Comparison of ENCODE assay signal across 30 cellular contexts in the genomic region with DNA sequence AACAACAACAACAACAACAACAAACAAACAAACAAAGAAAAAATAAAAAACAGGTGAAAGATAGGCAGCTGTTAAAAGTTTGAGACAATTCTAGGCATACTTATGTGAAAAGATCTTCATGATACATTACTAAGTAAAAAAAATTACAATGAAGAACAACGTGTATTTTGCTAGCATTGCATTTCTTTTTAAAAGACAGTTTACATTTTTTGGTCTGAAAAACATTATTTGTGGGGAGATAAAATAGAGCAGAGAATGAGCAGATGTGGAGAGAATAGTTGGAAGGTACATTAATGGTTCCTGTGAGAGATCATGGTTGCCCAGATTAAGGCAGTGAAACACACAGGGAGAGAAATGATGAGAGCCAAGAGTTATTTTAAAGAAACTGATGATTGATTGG.
"Had no signal": no experiment of that assay in that cellular context is flagged by ENCODE, and none has a peak within 500 bp of the region (broad histone marks: within the 10 kb centered on the region; RNA-seq: fewer than 3 reads in every experiment).

No MANE protein-coding gene starts in this region.

- H3K4me3 ChIP-seq: adrenal gland, breast epithelium, cardiac muscle cell, coronary artery, dorsolateral prefrontal cortex, esophagus squamous epithelium, gastrocnemius medialis had no signal

- H3K9me3 ChIP-seq: adrenal gland, esophagus squamous epithelium, gastrocnemius medialis had no signal

- H3K4me1 ChIP-seq: adrenal gland, breast epithelium, esophagus squamous epithelium had no signal

- DNase-seq: activated CD4-positive, alpha-beta memory T cell treated with anti-CD3 and anti-CD28 coated beads for 36 hours; activated CD4-positive, alpha-beta T cell treated with anti-CD3 and anti-CD28 coated beads for 36 hours; activated CD4-positive, alpha-beta T cell treated with anti-CD3 and anti-CD28 coated beads, Interleukin-2, amount 10 ng/mL, durations not matched to agents 24 days and 14 days; activated CD4-positive, CD25-positive, alpha-beta regulatory T cell; activated CD4-positive, CD25-positive, alpha-beta regulatory T cell treated with anti-CD3 and anti-CD28 coated beads, Interleukin-2, amount 50 U/mL, for 72 hours; activated CD8-positive, alpha-beta memory T cell treated with anti-CD3 and anti-CD28 coated beads, Interleukin-2, amount 10 ng/mL, durations not matched to agents 7 days and 5 days; activated CD8-positive, alpha-beta memory T cell treated with anti-CD3 and anti-CD28 coated beads, Interleukin-2, amount 50 U/mL, for 4 hours; activated CD8-positive, alpha-beta T cell treated with anti-CD3 and anti-CD28 coated beads, Interleukin-2, amount 10 ng/mL, durations not matched to agents 7 days and 5 days; activated effector memory CD4-positive, alpha-beta T cell treated with anti-CD3 and anti-CD28 coated beads, Interleukin-2, amount 50 U/mL, for 16 hours; activated naive CD4-positive, alpha-beta T cell treated with anti-CD3 and anti-CD28 coated beads for 36 hours; activated naive CD8-positive, alpha-beta T cell treated with anti-CD3 and anti-CD28 coated beads for 36 hours; activated naive CD8-positive, alpha-beta T cell treated with anti-CD3 and anti-CD28 coated beads, Interleukin-2, amount 50 U/mL, for 24 hours; activated T-cell treated with anti-CD3 and anti-CD28 coated beads, Interleukin-2, amount 50 U/mL, for 1 hour; activated T-cell treated with anti-CD3 and anti-CD28 coated beads, Interleukin-2, amount 50 U/mL, for 48 hours; adrenal gland; amygdala; aorta; dorsolateral prefrontal cortex; effector memory CD4-positive, alpha-beta T cell; endodermal cell; esophagus squamous epithelium; foreskin fibroblast; gastrocnemius medialis; glutamatergic neuron; T-helper 2 cell had no signal

- H3K36me3 ChIP-seq: adrenal gland, breast epithelium, cardiac muscle cell, esophagus squamous epithelium had no signal

- H3K27ac ChIP-seq: adrenal gland, breast epithelium, cardiac muscle cell, coronary artery, dorsolateral prefrontal cortex, epithelial cell of prostate, esophagus squamous epithelium, gastrocnemius medialis had no signal

- FAIRE-seq: endothelial cell of umbilical vein had no signal

- H3K27me3 ChIP-seq: adrenal gland, breast epithelium, dorsolateral prefrontal cortex, esophagus squamous epithelium, gastrocnemius medialis had no signal

- ATAC-seq: activated CD4-positive, alpha-beta T cell treated with anti-CD3 and anti-CD28 coated beads for 36 hours; activated CD8-positive, alpha-beta memory T cell treated with anti-CD3 and anti-CD28 coated beads, Interleukin-2, amount 10 ng/mL, durations not matched to agents 7 days and 5 days; activated CD8-positive, alpha-beta T cell treated with anti-CD3 and anti-CD28 coated beads, Interleukin-2, amount 10 ng/mL, durations not matched to agents 7 days and 5 days; activated naive CD8-positive, alpha-beta T cell treated with anti-CD3 and anti-CD28 coated beads, Interleukin-2, amount 50 U/mL, for 24 hours; gastrocnemius medialis had no signal
